ENCODE assay signal across 10 cellular contexts in genomic region chr4:14916554-14917304, GRCh38.
A peak's percentile ranks its signal among the peaks of the same experiment; 100 is the strongest.
DNase-seq lines count a peak whose midpoint lies in the region; ATAC-seq, FAIRE-seq and TF ChIP-seq lines count a peak whose summit lies in the region.
"Had no signal": no experiment of that assay in that cellular context is flagged by ENCODE, and none has a peak within 500 bp of the region (broad histone marks: within the 10 kb centered on the region; RNA-seq: fewer than 3 reads in every experiment).

No MANE protein-coding gene starts in this region.

- H3K36me3 ChIP-seq in A673 (ENCODE audit: insufficient read depth, low read length, poor library complexity, severe bottlenecking) (no peaks in the 10 kb centered on the region), GM12878 (ENCODE audit: control insufficient read depth in 2 of 2, insufficient read depth in 2 of 2, low read length in 1 of 2) (no peaks in the 10 kb centered on the region), testis (ENCODE audit: low read depth, missing control alignments) (no peaks in the 10 kb centered on the region)

- intact Hi-C loops in A673 (cut with micrococcal nuclease; ENCODE audit: unreplicated experiment) (no loop called here), GM12878 (cut with micrococcal nuclease; ENCODE audit: unreplicated experiment) (no loop called here), testis (cut with DNase I; ENCODE audit: low total_unique reads) (no loop called here)

- H3K4me3 ChIP-seq in A673 (ENCODE audit: low read depth, low read length, poor library complexity, severe bottlenecking) (no peak overlapping the region), GM12878 (no peak overlapping the region), testis (no peak overlapping the region)

- TF ChIP-seq RAD21 in GM12878 (IDR thresholded peaks at IDR 0.05; ENCODE audit: insufficient read depth, low read depth, low read length), result no peak

- H3K79me2 ChIP-seq in GM12878 (ENCODE audit: control insufficient read depth, insufficient read depth, low read length), result no peaks in the 10 kb centered on the region

- TF ChIP-seq POLR2A in GM12878 (IDR thresholded peaks at IDR 0.05; ENCODE audit: low read depth, low read length) (no peak), testis (IDR thresholded peaks at IDR 0.05) (no peak)

- in situ Hi-C loops in GM12878 (cut with MboI), result no loop called here

- RAD21 ChIA-PET in GM12878 (lab: Charles Lee; ENCODE audit: unreplicated experiment), result interaction anchor here (0.6 to 1.3 kb wide), 3 partner anchors 22 to 92 kb away, joined by 3 to 5 read pairs (median 3); no protein-coding TSS in a partner anchor

- TF ChIP-seq CTCF in A673 (conservative IDR thresholded peaks at IDR 0.05; ENCODE audit: low read depth, low read length), result no peak
- no peak for TF ChIP-seq CTCF in GM12878 (IDR thresholded peaks at IDR 0.05 in 2 of 3, conservative IDR thresholded peaks at IDR 0.05 in 1 of 3; ENCODE audit: control insufficient read depth in 2 of 3, extremely low read depth in 1 of 3, insufficient read depth in 1 of 3, low read depth in 3 of 3, low read length in 3 of 3)
- TF ChIP-seq CTCF in testis (IDR thresholded peaks at IDR 0.05), result no peak

- FAIRE-seq in GM12878 (lab: Jason Lieb, UNC), result peak; percentile 81

- SMC1A ChIA-PET in GM12878 (lab: Charles Lee; ENCODE audit: uncharacterized antibody, unreplicated experiment), result interaction anchor here (0.6 to 1.2 kb wide), 4 partner anchors 10 to 175 kb away, joined by 3 to 5 read pairs (median 3); no protein-coding TSS in a partner anchor

- DNase-seq in A673 (ENCODE audit: low spot score) (peak; percentile 8), GM12878 (ENCODE audit: low read depth, low spot score) (peak; percentile 12), iris pigment epithelial cell (ENCODE audit: low read depth) (peak; percentile 52), testis (no peak), cortex of kidney (lab: John Stamatoyannopoulos, UW) (no peak), SHP77 (lab: John Stamatoyannopoulos, UW) (no peak)
- no peak for DNase-seq in activated CD4-positive, alpha-beta T cell treated with anti-CD3 and anti-CD28 coated beads, Interleukin-2, amount 50 U/mL, for 4 hours
- DNase-seq: NCI-H2081 treated with DMSO at 0.1 percent for 48 hours; stimulated activated CD4-positive, alpha-beta T cell treated with anti-CD3 and anti-CD28 coated beads, Interleukin-2, amount 100 ng/mL, for 24 hours had no signal

- TF ChIP-seq EP300 in GM12878 (IDR thresholded peaks at IDR 0.05; ENCODE audit: borderline replicate concordance in 1 of 2, control insufficient read depth in 1 of 2, low read depth in 2 of 2, low read length in 2 of 2), result no peak

- BruUV-seq in A673 (replicated peaks; lab: Mats Ljungman, UMichigan), result no TSS peak
- no TSS peak for BruUV-seq in GM12878 (replicated peaks; lab: Mats Ljungman, UMichigan)

- ATAC-seq in HG02759 (IDR thresholded peaks at IDR 0.05; ENCODE audit: unreplicated experiment), result peak; percentile 66
- peak; percentile 85 for ATAC-seq in GM12878

- H3K27ac ChIP-seq in A673 (ENCODE audit: low read depth, low read length, poor library complexity, severe bottlenecking) (no peak overlapping the region), GM12878 (ENCODE audit: control insufficient read depth, insufficient read depth) (no peak overlapping the region), testis (no peak overlapping the region)

- WGBS in GM12878 (ENCODE audit: insufficient coverage, insufficient replicate concordance, low lambda C conversion rate, missing lambda C conversion rate), result 13% methylated on average over 7 of the region's 7 CpGs
- 63 to 66% methylated on average over 7 of the region's 7 CpGs for WGBS in testis, 2 donors

- H3K4me2 ChIP-seq in GM12878 (ENCODE audit: control insufficient read depth, insufficient read depth), result no peak overlapping the region; the same call in 1 of the 2 replicates

- H3K4me1 ChIP-seq in A673 (ENCODE audit: insufficient read depth, low read length, poor library complexity, severe bottlenecking) (no peaks in the 10 kb centered on the region), GM12878 (ENCODE audit: control insufficient read depth, insufficient read depth, low read length) (peaks cover 6% of the 10 kb centered on the region), testis (no peaks in the 10 kb centered on the region)

- H2AFZ ChIP-seq in GM12878 (ENCODE audit: control insufficient read depth, low read depth, low read length), result peak overlapping the region; percentile 58

- H3K27me3 ChIP-seq in A673 (replicated peaks; ENCODE audit: insufficient read depth, low read depth, low read length, poor library complexity) (no peaks in the 10 kb centered on the region), GM12878 (replicated peaks in 1 of 2; ENCODE audit: control insufficient read depth in 2 of 2, insufficient read depth in 2 of 2, low read length in 1 of 2) (no peaks in the 10 kb centered on the region), testis (no peaks in the 10 kb centered on the region)

- POLR2A ChIA-PET in A673 (lab: Charles Lee; ENCODE audit: low non-redundant PET), result no interaction called here
- POLR2A ChIA-PET in GM12878 (lab: Charles Lee), result no interaction called here

- CTCF ChIA-PET in A673 (lab: Charles Lee) (no interaction called here), GM12878 (lab: Yijun Ruan, JAX) (interaction anchor here (1.0 kb wide), 1 partner anchor 93 kb away, joined by 3 read pairs; no protein-coding TSS in a partner anchor)

- H3K9me3 ChIP-seq in A673 (ENCODE audit: low read depth, low read length, poor library complexity, severe bottlenecking) (no peaks in the 10 kb centered on the region), GM12878 (replicated peaks; ENCODE audit: control insufficient read depth, insufficient read depth, low read length) (no peaks in the 10 kb centered on the region), testis (no peaks in the 10 kb centered on the region)

- H3K9ac ChIP-seq in GM12878 (ENCODE audit: control insufficient read depth, insufficient read depth, low read length), result no peak overlapping the region

- no peaks in the 10 kb centered on the region for H4K20me1 ChIP-seq in GM12878 (ENCODE audit: control insufficient read depth, insufficient read depth)

TF ChIP-seq in GM12878, 131 proteins besides CTCF, POLR2A, EP300 and RAD21:
- TF ChIP-seq SPI1 (IDR thresholded peaks at IDR 0.05; ENCODE audit: borderline replicate concordance, insufficient read depth, low read depth, low read length) (no peak), TCF12 (IDR thresholded peaks at IDR 0.05; ENCODE audit: low read depth, low read length) (peak; percentile 62; the same call in 1 of the 2 replicates), TAF1 (IDR thresholded peaks at IDR 0.05; ENCODE audit: borderline replicate concordance, low read depth, low read length) (no peak), TARDBP (IDR thresholded peaks at IDR 0.05; ENCODE audit: borderline replicate concordance) (no peak), IKZF1 (conservative IDR thresholded peaks at IDR 0.05) (0 out of 2 replicates have a peak, but pooled peaks have one; percentile 38)
TF ChIP-seq in GM12878: peak in this region for 2.

Comparison
In these comparisons a context has a peak if more than half of its experiments do, and no peak if none do; other contexts are left out.
1. DNase-seq: peak in A673 (single experiment), GM12878 (single experiment) and iris pigment epithelial cell (single experiment); none in activated CD4-positive, alpha-beta T cell treated with anti-CD3 and anti-CD28 coated beads, Interleukin-2, amount 50 U/mL, for 4 hours (0 of 2), testis (single experiment), cortex of kidney (single experiment) and SHP77 (0 of 2).